Comparison of ENCODE assay signal across 1 cellular context in the genomic region with DNA sequence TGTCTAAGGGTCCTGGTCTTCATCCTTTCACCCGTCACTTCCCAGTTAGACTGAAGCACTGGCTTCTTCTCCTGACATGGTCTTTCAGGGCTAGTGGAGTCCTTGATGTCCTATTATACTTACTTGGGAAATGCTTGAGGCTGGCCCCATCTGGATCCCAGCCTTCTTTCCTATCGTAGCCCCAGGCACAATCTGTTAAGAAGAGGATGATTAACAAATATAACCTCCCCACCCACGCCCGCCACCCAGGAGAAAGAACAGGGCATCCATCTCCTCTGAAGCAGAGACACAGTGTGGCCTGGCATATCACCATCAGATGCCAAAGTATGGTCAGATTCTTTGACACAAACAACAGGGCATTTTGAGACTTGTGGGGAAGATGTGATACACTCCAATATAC.
TF ChIP-seq lines count a peak whose summit lies in the region.

No MANE protein-coding gene starts in this region.

TF ChIP-seq in SK-N-SH treated with all-trans-retinoic acid at 6 μM for 48 hours, 23 proteins besides CTCF, POLR2A, EP300 and RAD21 (continued from another document):
- TF ChIP-seq, protein P1, sequence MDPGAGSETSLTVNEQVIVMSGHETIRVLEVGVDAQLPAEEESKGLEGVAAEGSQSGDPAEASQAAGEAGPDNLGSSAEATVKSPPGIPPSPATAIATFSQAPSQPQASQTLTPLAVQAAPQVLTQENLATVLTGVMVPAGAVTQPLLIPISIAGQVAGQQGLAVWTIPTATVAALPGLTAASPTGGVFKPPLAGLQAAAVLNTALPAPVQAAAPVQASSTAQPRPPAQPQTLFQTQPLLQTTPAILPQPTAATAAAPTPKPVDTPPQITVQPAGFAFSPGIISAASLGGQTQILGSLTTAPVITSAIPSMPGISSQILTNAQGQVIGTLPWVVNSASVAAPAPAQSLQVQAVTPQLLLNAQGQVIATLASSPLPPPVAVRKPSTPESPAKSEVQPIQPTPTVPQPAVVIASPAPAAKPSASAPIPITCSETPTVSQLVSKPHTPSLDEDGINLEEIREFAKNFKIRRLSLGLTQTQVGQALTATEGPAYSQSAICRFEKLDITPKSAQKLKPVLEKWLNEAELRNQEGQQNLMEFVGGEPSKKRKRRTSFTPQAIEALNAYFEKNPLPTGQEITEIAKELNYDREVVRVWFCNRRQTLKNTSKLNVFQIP (CRISPR knock-in tag; IDR thresholded peaks at IDR 0.05; ENCODE audit: borderline replicate concordance, low read depth): no peak
- no peak for TF ChIP-seq OSR1 (CRISPR knock-in tag; IDR thresholded peaks at IDR 0.05)
